In the genomic region with DNA sequence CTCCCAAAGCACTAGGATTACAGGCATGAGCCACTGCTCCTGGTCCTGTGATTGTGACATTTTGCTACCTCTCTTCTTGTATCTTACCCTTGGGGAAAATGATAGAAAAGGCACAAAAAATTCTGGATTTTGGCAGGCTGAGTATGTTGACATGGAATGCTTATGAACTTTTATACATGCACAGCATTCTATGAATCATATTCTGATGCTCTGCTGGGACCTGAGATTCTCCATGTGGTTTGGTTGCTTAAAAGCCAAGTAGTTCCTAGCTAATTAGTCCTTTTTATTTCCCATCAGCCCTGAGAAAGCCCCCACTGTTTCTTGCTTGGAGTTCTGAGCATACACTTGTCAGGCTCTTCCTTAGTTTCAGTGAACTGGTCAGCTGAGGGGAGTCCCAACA, we compare ENCODE assay signal across 20 cellular contexts. TPM values are rescaled to one million over a fixed set of nuclear protein-coding genes. Genes with fewer than 3 reads are reported as not detected.
DNase-seq lines count a peak whose midpoint lies in the region; ATAC-seq, FAIRE-seq and TF ChIP-seq lines count a peak whose summit lies in the region.
"Had no signal": no experiment of that assay in that cellular context is flagged by ENCODE, and none has a peak within 500 bp of the region (broad histone marks: within the 10 kb centered on the region; RNA-seq: fewer than 3 reads in every experiment).

No MANE protein-coding gene starts in this region.

- H3K9me2 ChIP-seq in HCT116 (ENCODE audit: insufficient read depth) = no peaks in the 10 kb centered on the region

- H3K4me1 Mint-ChIP-seq in chondrocyte (ENCODE audit: low read depth) = peaks cover 15% of the 10 kb centered on the region

- intact Hi-C loops in HCT116 (cut with micrococcal nuclease) = no loop called here

- BruUV-seq in HCT116 (replicated peaks; lab: Mats Ljungman, UMichigan) = no TSS peak

- peak; percentile 43 for DNase-seq in AG20443 (ENCODE audit: low spot score)
- DNase-seq in HCT116 (ENCODE audit: low read depth, low spot score) = no peak
- DNase-seq in chondrocyte (ENCODE audit: low spot score) = no peak
- peak; percentile 56 for DNase-seq in hepatic stellate cell (ENCODE audit: low spot score)
- no peak for DNase-seq in HUDEP-2 (lab: John Stamatoyannopoulos, UW; ENCODE audit: unreplicated experiment in 76 of 76)
- DNase-seq in GM10266 (ENCODE audit: extremely low spot score) = no peak
- DNase-seq in H54 (ENCODE audit: insufficient read length, low spot score) = no peak
- DNase-seq: CD4-positive, alpha-beta memory T cell; Karpas-422; NCI-H1417; NCI-H1930; NCI-H2171 treated with DMSO at 0.1 percent for 48 hours; NCI-H510A; Peyer's patch; SHP77 had no signal

- H3K4me2 ChIP-seq in HCT116 (ENCODE audit: low read length) = 0 out of 2 replicates have a peak overlapping the region, but pooled peaks have one; percentile 43
- H3K4me2 ChIP-seq: A549 had no signal

- POLR2A ChIA-PET in HCT116 (lab: Charles Lee) = interaction anchor here (3.6 kb wide), 1 partner anchor 10 kb away, joined by 33 read pairs; no protein-coding TSS in a partner anchor

- no peak overlapping the region for H2AFZ ChIP-seq in HCT116 (ENCODE audit: low read depth, low read length, poor library complexity, severe bottlenecking)

- no peaks in the 10 kb centered on the region for H3K9me3 ChIP-seq in HCT116 (ENCODE audit: control insufficient read depth in 1 of 2, insufficient read depth in 1 of 2, low read depth in 1 of 2, low read length in 2 of 2)
- H3K9me3 ChIP-seq: A549, Peyer's patch had no signal

- peaks cover 86% of the 10 kb centered on the region for H3K79me2 ChIP-seq in HCT116 (ENCODE audit: insufficient read depth, low read length)

- peaks cover 1% of the 10 kb centered on the region for H3K36me3 Mint-ChIP-seq in chondrocyte (ENCODE audit: low read depth)
- H3K36me3 Mint-ChIP-seq: CD4-positive, alpha-beta memory T cell had no signal

- H3K36me3 ChIP-seq in HCT116 (ENCODE audit: control insufficient read depth in 1 of 2, insufficient read depth in 2 of 2, low read length in 2 of 2) = peaks cover 9 to 30% of the 10 kb centered on the region in 2 experiments; a peak in 3 of 4 replicates
- H3K36me3 ChIP-seq: Peyer's patch had no signal

- peaks cover 18 to 36% of the 10 kb centered on the region in 2 experiments for H3K4me1 ChIP-seq in HCT116 (ENCODE audit: control insufficient read depth in 1 of 2, insufficient read depth in 2 of 2, low read length in 2 of 2)

- no peaks in the 10 kb centered on the region for H4K20me1 ChIP-seq in HCT116 (ENCODE audit: insufficient read depth)

- no peak for FAIRE-seq in H54 (lab: Jason Lieb, UNC)
- FAIRE-seq: A549, GM18507, HepG2 had no signal

- no peak overlapping the region for H3K4me3 Mint-ChIP-seq in chondrocyte (ENCODE audit: unreplicated experiment)
- H3K4me3 Mint-ChIP-seq: B cell; CD4-positive, alpha-beta memory T cell had no signal

- TF ChIP-seq CTCF in HCT116 (IDR thresholded peaks at IDR 0.05 in 2 of 3, conservative IDR thresholded peaks at IDR 0.05 in 1 of 3; ENCODE audit: borderline replicate concordance in 1 of 3, insufficient read depth in 1 of 3, low read depth in 2 of 3, low read length in 2 of 3) (no peak), chondrocyte (IDR thresholded peaks at IDR 0.05) (no peak), GM10266 (IDR thresholded peaks at IDR 0.05; ENCODE audit: control insufficient read depth, insufficient read depth, low read depth, missing control alignments) (no peak)

- CTCF ChIA-PET in HCT116 (lab: Charles Lee) = interaction anchor here (1.5 to 6.1 kb wide), 5 partner anchors 7 to 89 kb away, joined by 3 to 118 read pairs (median 104); a partner anchor contains a TSS

- no peak for TF ChIP-seq POLR2A in HCT116 (IDR thresholded peaks at IDR 0.05; ENCODE audit: borderline replicate concordance, extremely low read depth, insufficient read depth, insufficient read length)
- TF ChIP-seq POLR2A in H54 (IDR thresholded peaks at IDR 0.05; ENCODE audit: low read depth, low read length) = no peak

- RAD21 ChIA-PET in HCT116 (lab: Charles Lee; ENCODE audit: low non-redundant PET in 1 of 2, low total read pairs in 2 of 2, uncharacterized antibody in 2 of 2, unreplicated experiment in 2 of 2) = no interaction called here

- H3K27ac Mint-ChIP-seq in chondrocyte (ENCODE audit: unreplicated experiment) = peak overlapping the region; percentile 54
- H3K27ac Mint-ChIP-seq: B cell had no signal

- H3K27me3 ChIP-seq in HCT116 (ENCODE audit: insufficient read depth, low read length) = no peaks in the 10 kb centered on the region

- peaks cover 18% of the 10 kb centered on the region for H3K27me3 Mint-ChIP-seq in chondrocyte (ENCODE audit: low read depth)

- H3K9ac ChIP-seq in HCT116 (ENCODE audit: low read length) = no peak overlapping the region

- H3K27ac ChIP-seq in HCT116 (ENCODE audit: low read depth, low read length) = no peak overlapping the region

- TF ChIP-seq RAD21 in HCT116 (IDR thresholded peaks at IDR 0.05; ENCODE audit: low read depth) = no peak

- H3K9me3 Mint-ChIP-seq in chondrocyte (ENCODE audit: low read depth) = no peaks in the 10 kb centered on the region
- H3K9me3 Mint-ChIP-seq: CD4-positive, alpha-beta memory T cell had no signal

- H3K4me3 ChIP-seq in HCT116 (replicated peaks in 1 of 2; ENCODE audit: low read depth in 1 of 2, low read length in 2 of 2) = no peak overlapping the region
- H3K4me3 ChIP-seq: A549, Peyer's patch had no signal

- ATAC-seq in HCT116 (no peak), HG02588 (IDR thresholded peaks at IDR 0.05; ENCODE audit: unreplicated experiment) (no peak)
- ATAC-seq: A549, HepG2 had no signal

TF ChIP-seq in HCT116, 20 proteins besides CTCF, POLR2A, EP300 and RAD21 (continues in another document):
- TF ChIP-seq SRF (IDR thresholded peaks at IDR 0.05; ENCODE audit: low read depth) (no peak), POLR2AphosphoS5 (IDR thresholded peaks at IDR 0.05; ENCODE audit: low read depth, low read length) (no peak), SP1 (IDR thresholded peaks at IDR 0.05; ENCODE audit: low read depth) (no peak), EZH2phosphoT487 (IDR thresholded peaks at IDR 0.05; ENCODE audit: borderline replicate concordance) (no peak), ELF1 (IDR thresholded peaks at IDR 0.05; ENCODE audit: borderline replicate concordance, low read depth) (no peak), CEBPB (IDR thresholded peaks at IDR 0.05; ENCODE audit: low read depth) (no peak), SIN3A (IDR thresholded peaks at IDR 0.05; ENCODE audit: low read depth) (no peak), EZH2 (IDR thresholded peaks at IDR 0.05) (no peak), ZNF274 (IDR thresholded peaks at IDR 0.05; ENCODE audit: low read depth, low read length) (no peak), ZFX (IDR thresholded peaks at IDR 0.05) (no peak)
- TF ChIP-seq, protein P1, sequence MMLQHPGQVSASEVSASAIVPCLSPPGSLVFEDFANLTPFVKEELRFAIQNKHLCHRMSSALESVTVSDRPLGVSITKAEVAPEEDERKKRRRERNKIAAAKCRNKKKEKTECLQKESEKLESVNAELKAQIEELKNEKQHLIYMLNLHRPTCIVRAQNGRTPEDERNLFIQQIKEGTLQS (IDR thresholded peaks at IDR 0.05) = no peak
- TF ChIP-seq, protein P2, sequence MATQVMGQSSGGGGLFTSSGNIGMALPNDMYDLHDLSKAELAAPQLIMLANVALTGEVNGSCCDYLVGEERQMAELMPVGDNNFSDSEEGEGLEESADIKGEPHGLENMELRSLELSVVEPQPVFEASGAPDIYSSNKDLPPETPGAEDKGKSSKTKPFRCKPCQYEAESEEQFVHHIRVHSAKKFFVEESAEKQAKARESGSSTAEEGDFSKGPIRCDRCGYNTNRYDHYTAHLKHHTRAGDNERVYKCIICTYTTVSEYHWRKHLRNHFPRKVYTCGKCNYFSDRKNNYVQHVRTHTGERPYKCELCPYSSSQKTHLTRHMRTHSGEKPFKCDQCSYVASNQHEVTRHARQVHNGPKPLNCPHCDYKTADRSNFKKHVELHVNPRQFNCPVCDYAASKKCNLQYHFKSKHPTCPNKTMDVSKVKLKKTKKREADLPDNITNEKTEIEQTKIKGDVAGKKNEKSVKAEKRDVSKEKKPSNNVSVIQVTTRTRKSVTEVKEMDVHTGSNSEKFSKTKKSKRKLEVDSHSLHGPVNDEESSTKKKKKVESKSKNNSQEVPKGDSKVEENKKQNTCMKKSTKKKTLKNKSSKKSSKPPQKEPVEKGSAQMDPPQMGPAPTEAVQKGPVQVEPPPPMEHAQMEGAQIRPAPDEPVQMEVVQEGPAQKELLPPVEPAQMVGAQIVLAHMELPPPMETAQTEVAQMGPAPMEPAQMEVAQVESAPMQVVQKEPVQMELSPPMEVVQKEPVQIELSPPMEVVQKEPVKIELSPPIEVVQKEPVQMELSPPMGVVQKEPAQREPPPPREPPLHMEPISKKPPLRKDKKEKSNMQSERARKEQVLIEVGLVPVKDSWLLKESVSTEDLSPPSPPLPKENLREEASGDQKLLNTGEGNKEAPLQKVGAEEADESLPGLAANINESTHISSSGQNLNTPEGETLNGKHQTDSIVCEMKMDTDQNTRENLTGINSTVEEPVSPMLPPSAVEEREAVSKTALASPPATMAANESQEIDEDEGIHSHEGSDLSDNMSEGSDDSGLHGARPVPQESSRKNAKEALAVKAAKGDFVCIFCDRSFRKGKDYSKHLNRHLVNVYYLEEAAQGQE (IDR thresholded peaks at IDR 0.05; ENCODE audit: low read depth) = no peak

RNA-seq across cellular contexts. Expression of a gene that starts 8.3 kb away (rescaled TPM):
- total RNA-seq in HCT116 (2021; ENCODE audit: unreplicated experiment) (16.0 TPM), chondrocyte (18.9 to 43.4 TPM (median 19.8 TPM) in 3 replicates)
- 8.1 and 9.4 TPM in 2 replicates for polyA plus RNA-seq in HCT116 (2012)
- total RNA-seq: CD4-positive, alpha-beta memory T cell had no signal
- polyA plus RNA-seq: CD4-positive, alpha-beta memory T cell had no signal

RNA-seq across cellular contexts. Expression of a gene that starts 22.5 kb away (rescaled TPM):
- total RNA-seq in HCT116 (2021; ENCODE audit: unreplicated experiment) = 52.5 TPM
- polyA plus RNA-seq in HCT116 (2012) = 54.6 and 59.3 TPM in 2 replicates
- total RNA-seq in chondrocyte = 92.4 to 101 TPM (median 96.9 TPM) in 3 replicates

RNA-seq across cellular contexts. Expression of a gene that starts 22.6 kb away (rescaled TPM):
- total RNA-seq in HCT116 (2021; ENCODE audit: unreplicated experiment) = 6.1 TPM
- 4.8 and 6.1 TPM in 2 replicates for polyA plus RNA-seq in HCT116 (2012)
- 1.4 to 1.8 TPM (median 1.7 TPM) in 3 replicates for total RNA-seq in chondrocyte

RNA-seq across cellular contexts. Expression of a gene that starts 53.9 kb away (rescaled TPM):
- total RNA-seq in HCT116 (2021; ENCODE audit: unreplicated experiment) = 93.0 TPM
- 75.6 and 78.8 TPM in 2 replicates for polyA plus RNA-seq in HCT116 (2012)
- total RNA-seq in chondrocyte = 58.9 to 80.7 TPM (median 79.4 TPM) in 3 replicates

Comparison
In these comparisons a context has a peak if more than half of its experiments do, and no peak if none do; other contexts are left out.
1. DNase-seq: peak in AG20443 (single experiment) and hepatic stellate cell (single experiment); none in HCT116 (single experiment), chondrocyte (single experiment), HUDEP-2 (0 of 76), GM10266 (single experiment) and H54 (single experiment).